In the genomic region with DNA sequence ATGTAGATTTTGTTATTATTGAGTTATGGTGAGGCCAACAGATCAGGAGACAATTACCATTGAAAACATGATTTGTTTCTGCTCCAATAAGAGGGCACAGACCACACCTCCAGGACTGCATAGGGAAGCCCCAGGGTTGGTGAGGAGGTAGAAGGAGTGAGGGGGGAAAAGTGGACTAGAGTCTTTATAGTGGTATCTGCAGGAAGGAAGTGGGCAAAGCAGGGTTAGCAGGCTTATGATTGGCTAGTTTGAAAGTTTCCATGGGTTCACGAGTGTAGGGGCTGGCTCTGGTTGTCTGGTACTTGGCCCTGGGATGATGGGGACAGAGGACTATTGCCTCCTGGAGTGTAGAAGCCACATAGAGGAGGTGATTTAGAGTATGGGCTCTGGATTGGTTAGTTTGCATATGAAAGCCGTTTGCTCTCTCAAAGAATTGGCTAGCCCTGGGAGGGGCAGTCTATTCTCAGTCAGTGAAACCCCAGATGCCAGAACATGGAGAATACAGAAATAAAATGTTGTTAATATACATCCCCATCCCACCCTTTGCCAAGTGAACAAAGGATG, we compare ENCODE assay signal across 1 cellular context.
TF ChIP-seq lines count a peak whose summit lies in the region.

No MANE protein-coding gene starts in this region.

TF ChIP-seq in GM23338, 12 proteins besides CTCF, POLR2A, EP300 and RAD21 (continued from another document):
- TF ChIP-seq, protein P1, sequence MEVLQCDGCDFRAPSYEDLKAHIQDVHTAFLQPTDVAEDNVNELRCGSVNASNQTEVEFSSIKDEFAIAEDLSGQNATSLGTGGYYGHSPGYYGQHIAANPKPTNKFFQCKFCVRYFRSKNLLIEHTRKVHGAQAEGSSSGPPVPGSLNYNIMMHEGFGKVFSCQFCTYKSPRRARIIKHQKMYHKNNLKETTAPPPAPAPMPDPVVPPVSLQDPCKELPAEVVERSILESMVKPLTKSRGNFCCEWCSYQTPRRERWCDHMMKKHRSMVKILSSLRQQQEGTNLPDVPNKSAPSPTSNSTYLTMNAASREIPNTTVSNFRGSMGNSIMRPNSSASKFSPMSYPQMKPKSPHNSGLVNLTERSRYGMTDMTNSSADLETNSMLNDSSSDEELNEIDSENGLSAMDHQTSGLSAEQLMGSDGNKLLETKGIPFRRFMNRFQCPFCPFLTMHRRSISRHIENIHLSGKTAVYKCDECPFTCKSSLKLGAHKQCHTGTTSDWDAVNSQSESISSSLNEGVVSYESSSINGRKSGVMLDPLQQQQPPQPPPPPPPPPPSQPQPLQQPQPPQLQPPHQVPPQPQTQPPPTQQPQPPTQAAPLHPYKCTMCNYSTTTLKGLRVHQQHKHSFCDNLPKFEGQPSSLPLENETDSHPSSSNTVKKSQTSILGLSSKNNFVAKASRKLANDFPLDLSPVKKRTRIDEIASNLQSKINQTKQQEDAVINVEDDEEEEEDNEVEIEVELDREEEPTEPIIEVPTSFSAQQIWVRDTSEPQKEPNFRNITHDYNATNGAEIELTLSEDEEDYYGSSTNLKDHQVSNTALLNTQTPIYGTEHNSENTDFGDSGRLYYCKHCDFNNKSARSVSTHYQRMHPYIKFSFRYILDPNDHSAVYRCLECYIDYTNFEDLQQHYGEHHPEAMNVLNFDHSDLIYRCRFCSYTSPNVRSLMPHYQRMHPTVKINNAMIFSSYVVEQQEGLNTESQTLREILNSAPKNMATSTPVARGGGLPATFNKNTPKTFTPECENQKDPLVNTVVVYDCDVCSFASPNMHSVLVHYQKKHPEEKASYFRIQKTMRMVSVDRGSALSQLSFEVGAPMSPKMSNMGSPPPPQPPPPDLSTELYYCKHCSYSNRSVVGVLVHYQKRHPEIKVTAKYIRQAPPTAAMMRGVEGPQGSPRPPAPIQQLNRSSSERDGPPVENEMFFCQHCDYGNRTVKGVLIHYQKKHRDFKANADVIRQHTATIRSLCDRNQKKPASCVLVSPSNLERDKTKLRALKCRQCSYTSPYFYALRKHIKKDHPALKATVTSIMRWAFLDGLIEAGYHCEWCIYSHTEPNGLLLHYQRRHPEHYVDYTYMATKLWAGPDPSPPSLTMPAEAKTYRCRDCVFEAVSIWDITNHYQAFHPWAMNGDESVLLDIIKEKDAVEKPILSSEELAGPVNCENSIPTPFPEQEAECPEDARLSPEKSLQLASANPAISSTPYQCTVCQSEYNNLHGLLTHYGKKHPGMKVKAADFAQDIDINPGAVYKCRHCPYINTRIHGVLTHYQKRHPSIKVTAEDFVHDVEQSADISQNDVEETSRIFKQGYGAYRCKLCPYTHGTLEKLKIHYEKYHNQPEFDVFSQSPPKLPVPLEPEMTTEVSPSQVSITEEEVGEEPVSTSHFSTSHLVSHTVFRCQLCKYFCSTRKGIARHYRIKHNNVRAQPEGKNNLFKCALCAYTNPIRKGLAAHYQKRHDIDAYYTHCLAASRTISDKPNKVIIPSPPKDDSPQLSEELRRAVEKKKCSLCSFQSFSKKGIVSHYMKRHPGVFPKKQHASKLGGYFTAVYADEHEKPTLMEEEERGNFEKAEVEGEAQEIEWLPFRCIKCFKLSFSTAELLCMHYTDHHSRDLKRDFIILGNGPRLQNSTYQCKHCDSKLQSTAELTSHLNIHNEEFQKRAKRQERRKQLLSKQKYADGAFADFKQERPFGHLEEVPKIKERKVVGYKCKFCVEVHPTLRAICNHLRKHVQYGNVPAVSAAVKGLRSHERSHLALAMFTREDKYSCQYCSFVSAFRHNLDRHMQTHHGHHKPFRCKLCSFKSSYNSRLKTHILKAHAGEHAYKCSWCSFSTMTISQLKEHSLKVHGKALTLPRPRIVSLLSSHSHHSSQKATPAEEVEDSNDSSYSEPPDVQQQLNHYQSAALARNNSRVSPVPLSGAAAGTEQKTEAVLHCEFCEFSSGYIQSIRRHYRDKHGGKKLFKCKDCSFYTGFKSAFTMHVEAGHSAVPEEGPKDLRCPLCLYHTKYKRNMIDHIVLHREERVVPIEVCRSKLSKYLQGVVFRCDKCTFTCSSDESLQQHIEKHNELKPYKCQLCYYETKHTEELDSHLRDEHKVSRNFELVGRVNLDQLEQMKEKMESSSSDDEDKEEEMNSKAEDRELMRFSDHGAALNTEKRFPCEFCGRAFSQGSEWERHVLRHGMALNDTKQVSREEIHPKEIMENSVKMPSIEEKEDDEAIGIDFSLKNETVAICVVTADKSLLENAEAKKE (CRISPR knock-in tag; IDR thresholded peaks at IDR 0.05) = peak; percentile 85
